16 cellular contexts compared by ENCODE assay signal in genomic region chr17:51601622-51602261, GRCh38.
DNase-seq lines count a peak whose midpoint lies in the region; ATAC-seq lines count a peak whose summit lies in the region.
"Had no signal": no experiment of that assay in that cellular context is flagged by ENCODE, and none has a peak within 500 bp of the region (broad histone marks: within the 10 kb centered on the region; RNA-seq: fewer than 3 reads in every experiment).

No MANE protein-coding gene starts in this region.

- in situ Hi-C loops in KBM-7 (cut with MboI; ENCODE audit: low pct_unique_long_range_greater_than_20kb, low sequenced_read_pairs): no loop called here

- ATAC-seq in GM18858 (IDR thresholded peaks at IDR 0.05; ENCODE audit: unreplicated experiment) (peak; percentile 55), HG02938 (IDR thresholded peaks at IDR 0.05; ENCODE audit: unreplicated experiment) (no peak)

- DNase-seq in KBM-7 (peak; percentile 34), OCI-M1 (lab: John Stamatoyannopoulos, UW) (peak; percentile 79), foreskin melanocyte (peak; percentile 26), NCI-H2227 treated with DMSO at 0.1 percent for 48 hours (lab: John Stamatoyannopoulos, UW) (no peak), NCI-H2196 treated with DMSO at 0.1 percent for 48 hours (lab: John Stamatoyannopoulos, UW; ENCODE audit: unreplicated experiment) (no peak)
- DNase-seq: CD8-positive, alpha-beta memory T cell; DND-41; H9; NCI-H1092 treated with DMSO at 0.1 percent for 48 hours; NCI-H146; NCI-H2081; NCI-H510A; NCI-H774; PC-9 had no signal

Comparison
In these comparisons a context has a peak if more than half of its experiments do, and no peak if none do; other contexts are left out.
1. DNase-seq: peak in KBM-7 (single experiment), OCI-M1 (single experiment) and foreskin melanocyte (single experiment); none in NCI-H2227 treated with DMSO at 0.1 percent for 48 hours (single experiment) and NCI-H2196 treated with DMSO at 0.1 percent for 48 hours (single experiment).